Comparison of ENCODE assay signal across 10 cellular contexts in the genomic region with DNA sequence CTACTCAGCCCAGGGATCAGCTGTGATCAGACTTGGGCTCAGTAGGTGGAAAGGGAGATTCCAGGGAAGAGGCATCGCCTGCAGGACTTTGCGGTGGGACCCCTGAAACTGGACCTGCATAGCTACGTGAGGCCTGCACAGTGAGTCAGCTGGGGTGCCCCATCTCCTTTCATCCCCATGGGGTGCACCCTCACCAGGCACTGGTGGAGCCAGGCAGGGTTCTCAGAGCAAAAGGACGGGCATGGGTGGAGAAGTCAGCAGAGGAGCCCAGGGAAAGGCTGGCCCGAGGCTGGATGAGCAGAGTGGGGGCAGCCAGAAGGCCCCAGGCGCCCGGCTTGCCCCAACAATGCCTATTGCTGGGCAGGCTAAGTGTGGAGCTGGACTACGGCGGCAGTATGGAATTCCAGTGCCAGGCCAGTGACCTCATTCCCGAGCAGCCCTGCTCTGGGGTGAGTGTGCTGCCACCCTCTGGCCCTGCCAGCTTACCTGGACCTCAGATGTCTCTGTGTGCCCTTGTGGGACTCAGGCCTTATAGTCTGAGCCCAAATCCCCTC. TPM values are rescaled to one million over a fixed set of nuclear protein-coding genes. Genes with fewer than 3 reads are reported as not detected.
A peak's percentile ranks its signal among the peaks of the same experiment; 100 is the strongest.
DNase-seq lines count a peak whose midpoint lies in the region; ATAC-seq and TF ChIP-seq lines count a peak whose summit lies in the region.
"Had no signal": no experiment of that assay in that cellular context is flagged by ENCODE, and none has a peak within 500 bp of the region (broad histone marks: within the 10 kb centered on the region; RNA-seq: fewer than 3 reads in every experiment).

No MANE protein-coding gene starts in this region.

- H3K9ac ChIP-seq in HCT116 (ENCODE audit: low read length) = no peak overlapping the region

- no peaks in the 10 kb centered on the region for H4K20me1 ChIP-seq in HCT116 (ENCODE audit: insufficient read depth)

- ATAC-seq in HCT116 = peak; percentile 21
- peak; percentile 86 for ATAC-seq in left ventricle myocardium superior
- ATAC-seq in psoas muscle = peak; percentile 69 to 86 (median 84)
- no peak for ATAC-seq in HG02938 (IDR thresholded peaks at IDR 0.05; ENCODE audit: unreplicated experiment)

- no peaks in the 10 kb centered on the region for H3K9me3 ChIP-seq in HCT116 (ENCODE audit: control insufficient read depth in 1 of 2, insufficient read depth in 1 of 2, low read depth in 1 of 2, low read length in 2 of 2)
- no peaks in the 10 kb centered on the region for H3K9me3 ChIP-seq in psoas muscle
- H3K9me3 ChIP-seq: suprapubic skin had no signal

- H3K4me1 ChIP-seq in HCT116 (ENCODE audit: control insufficient read depth in 1 of 2, insufficient read depth in 2 of 2, low read length in 2 of 2) = peaks cover 5 to 11% of the 10 kb centered on the region in 2 experiments; a peak in 3 of 4 replicates
- no peaks in the 10 kb centered on the region for H3K4me1 ChIP-seq in psoas muscle
- H3K4me1 ChIP-seq: suprapubic skin had no signal

- H3K9me2 ChIP-seq in HCT116 (ENCODE audit: insufficient read depth) = no peaks in the 10 kb centered on the region

- 46 to 53% (median 47%) methylated on average over 10 of the region's 10 CpGs for WGBS in psoas muscle, 3 donors

- intact Hi-C loops in HCT116 (cut with micrococcal nuclease) = loop anchor here (5.0 to 10.0 kb wide), 4 partner anchors 142 to 725 kb away; a partner anchor contains a TSS
- intact Hi-C loops in left ventricle myocardium superior (cut with micrococcal nuclease) = no loop called here
- intact Hi-C loops in psoas muscle (cut with DNase I) = loop anchor here in 1 of 2 donors (5.0 kb wide), 1 partner anchor 685 kb away; no protein-coding TSS in a partner anchor

- no peak for TF ChIP-seq POLR2A in HCT116 (IDR thresholded peaks at IDR 0.05; ENCODE audit: borderline replicate concordance, extremely low read depth, insufficient read depth, insufficient read length)

- no peak for TF ChIP-seq RAD21 in HCT116 (IDR thresholded peaks at IDR 0.05; ENCODE audit: low read depth)

- DNase-seq in HCT116 (ENCODE audit: low read depth, low spot score) (no peak), SW480 (ENCODE audit: low spot score) (peak; percentile 37), left ventricle myocardium superior (peak; percentile 64), psoas muscle (peak in 1 of 2 donors; percentile 23), NCI-H510A treated with DMSO at 0.1 percent for 48 hours (lab: John Stamatoyannopoulos, UW) (no peak), GF-D8 (lab: John Stamatoyannopoulos, UW) (no peak), NCI-H128 (lab: John Stamatoyannopoulos, UW; ENCODE audit: unreplicated experiment) (no peak)
- DNase-seq: NCI-H526 treated with DMSO at 0.1 percent for 48 hours had no signal

- H3K4me2 ChIP-seq in HCT116 (ENCODE audit: low read length) = no peak overlapping the region

- H3K4me3 ChIP-seq in HCT116 (replicated peaks in 1 of 2; ENCODE audit: low read depth in 1 of 2, low read length in 2 of 2) = no peak overlapping the region
- H3K4me3 ChIP-seq in psoas muscle = no peak overlapping the region
- H3K4me3 ChIP-seq: suprapubic skin had no signal

- no TSS peak for BruUV-seq in HCT116 (replicated peaks; lab: Mats Ljungman, UMichigan)

- no peaks in the 10 kb centered on the region for H3K79me2 ChIP-seq in HCT116 (ENCODE audit: insufficient read depth, low read length)

- H2AFZ ChIP-seq in HCT116 (ENCODE audit: low read depth, low read length, poor library complexity, severe bottlenecking) = no peak overlapping the region

- H3K36me3 ChIP-seq in HCT116 (ENCODE audit: control insufficient read depth in 1 of 2, insufficient read depth in 2 of 2, low read length in 2 of 2) (no peaks in the 10 kb centered on the region; a peak in 1 of 4 replicates), psoas muscle (ENCODE audit: insufficient read depth in 1 of 2, low read depth in 1 of 2) (peaks cover 0 to 28% of the 10 kb centered on the region in 2 donors)

- POLR2A ChIA-PET in HCT116 (lab: Charles Lee) = interaction anchor here (0.7 kb wide), 1 partner anchor 115 kb away, joined by 4 read pairs; no protein-coding TSS in a partner anchor

- RAD21 ChIA-PET in HCT116 (lab: Charles Lee; ENCODE audit: low non-redundant PET in 1 of 2, low total read pairs in 2 of 2, uncharacterized antibody in 2 of 2, unreplicated experiment in 2 of 2) = no interaction called here

- CTCF ChIA-PET in HCT116 (lab: Charles Lee) = interaction anchor here (0.6 to 2.5 kb wide), 8 partner anchors 9 to 530 kb away, joined by 3 to 7 read pairs (median 4); a partner anchor contains a TSS

- TF ChIP-seq CTCF in HCT116 (IDR thresholded peaks at IDR 0.05 in 2 of 3, conservative IDR thresholded peaks at IDR 0.05 in 1 of 3; ENCODE audit: borderline replicate concordance in 1 of 3, insufficient read depth in 1 of 3, low read depth in 2 of 3, low read length in 2 of 3) (no peak), psoas muscle (IDR thresholded peaks at IDR 0.05) (peak; percentile 8)

- no peaks in the 10 kb centered on the region for H3K27me3 ChIP-seq in HCT116 (ENCODE audit: insufficient read depth, low read length)
- H3K27me3 ChIP-seq in psoas muscle (ENCODE audit: insufficient read depth in 3 of 3, low read length in 2 of 3) = no peaks in the 10 kb centered on the region
- H3K27me3 ChIP-seq: suprapubic skin had no signal

- H3K27ac ChIP-seq in HCT116 (ENCODE audit: low read depth, low read length) (no peak overlapping the region), psoas muscle (no peak overlapping the region)
- H3K27ac ChIP-seq: suprapubic skin had no signal

TF ChIP-seq in HCT116, 20 proteins besides CTCF, POLR2A, EP300 and RAD21:
- TF ChIP-seq SP1 (IDR thresholded peaks at IDR 0.05; ENCODE audit: low read depth) (no peak), YY1 (IDR thresholded peaks at IDR 0.05; ENCODE audit: extremely low read depth, insufficient replicate concordance, low read depth, low read length) (no peak), POLR2AphosphoS5 (IDR thresholded peaks at IDR 0.05; ENCODE audit: low read depth, low read length) (no peak), EGR1 (IDR thresholded peaks at IDR 0.05; ENCODE audit: low read depth) (no peak), FOSL1 (IDR thresholded peaks at IDR 0.05; ENCODE audit: low read depth) (no peak), JUND (IDR thresholded peaks at IDR 0.05) (no peak)
- TF ChIP-seq, protein P1, sequence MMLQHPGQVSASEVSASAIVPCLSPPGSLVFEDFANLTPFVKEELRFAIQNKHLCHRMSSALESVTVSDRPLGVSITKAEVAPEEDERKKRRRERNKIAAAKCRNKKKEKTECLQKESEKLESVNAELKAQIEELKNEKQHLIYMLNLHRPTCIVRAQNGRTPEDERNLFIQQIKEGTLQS (IDR thresholded peaks at IDR 0.05) = no peak
- TF ChIP-seq, protein P2, sequence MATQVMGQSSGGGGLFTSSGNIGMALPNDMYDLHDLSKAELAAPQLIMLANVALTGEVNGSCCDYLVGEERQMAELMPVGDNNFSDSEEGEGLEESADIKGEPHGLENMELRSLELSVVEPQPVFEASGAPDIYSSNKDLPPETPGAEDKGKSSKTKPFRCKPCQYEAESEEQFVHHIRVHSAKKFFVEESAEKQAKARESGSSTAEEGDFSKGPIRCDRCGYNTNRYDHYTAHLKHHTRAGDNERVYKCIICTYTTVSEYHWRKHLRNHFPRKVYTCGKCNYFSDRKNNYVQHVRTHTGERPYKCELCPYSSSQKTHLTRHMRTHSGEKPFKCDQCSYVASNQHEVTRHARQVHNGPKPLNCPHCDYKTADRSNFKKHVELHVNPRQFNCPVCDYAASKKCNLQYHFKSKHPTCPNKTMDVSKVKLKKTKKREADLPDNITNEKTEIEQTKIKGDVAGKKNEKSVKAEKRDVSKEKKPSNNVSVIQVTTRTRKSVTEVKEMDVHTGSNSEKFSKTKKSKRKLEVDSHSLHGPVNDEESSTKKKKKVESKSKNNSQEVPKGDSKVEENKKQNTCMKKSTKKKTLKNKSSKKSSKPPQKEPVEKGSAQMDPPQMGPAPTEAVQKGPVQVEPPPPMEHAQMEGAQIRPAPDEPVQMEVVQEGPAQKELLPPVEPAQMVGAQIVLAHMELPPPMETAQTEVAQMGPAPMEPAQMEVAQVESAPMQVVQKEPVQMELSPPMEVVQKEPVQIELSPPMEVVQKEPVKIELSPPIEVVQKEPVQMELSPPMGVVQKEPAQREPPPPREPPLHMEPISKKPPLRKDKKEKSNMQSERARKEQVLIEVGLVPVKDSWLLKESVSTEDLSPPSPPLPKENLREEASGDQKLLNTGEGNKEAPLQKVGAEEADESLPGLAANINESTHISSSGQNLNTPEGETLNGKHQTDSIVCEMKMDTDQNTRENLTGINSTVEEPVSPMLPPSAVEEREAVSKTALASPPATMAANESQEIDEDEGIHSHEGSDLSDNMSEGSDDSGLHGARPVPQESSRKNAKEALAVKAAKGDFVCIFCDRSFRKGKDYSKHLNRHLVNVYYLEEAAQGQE (IDR thresholded peaks at IDR 0.05; ENCODE audit: low read depth) = no peak

RNA-seq across cellular contexts. Expression of a gene that starts 19.7 kb away (rescaled TPM):
- total RNA-seq in HCT116 (2021; ENCODE audit: unreplicated experiment) (49.0 TPM), left ventricle myocardium superior (107 TPM), psoas muscle (10 to 100 TPM; 34.9 to 48.6 (median 40.7) TPM)
- 44.2 and 46.8 TPM in 2 replicates for polyA plus RNA-seq in HCT116 (2012)
- polyA plus RNA-seq in psoas muscle = 10 to 100 TPM; 23.6 to 52.2 (median 28.6) TPM

RNA-seq across cellular contexts. Expression of a gene that starts 21.2 kb away (rescaled TPM):
- total RNA-seq in HCT116 (2021; ENCODE audit: unreplicated experiment) (14.8 TPM), left ventricle myocardium superior (7.5 TPM), psoas muscle (1 to 10 TPM; 3.8 to 6.0 (median 4.6) TPM)
- 14.3 and 14.4 TPM in 2 replicates for polyA plus RNA-seq in HCT116 (2012)
- 1 to 10 TPM; 2.9 to 7.0 (median 3.0) TPM for polyA plus RNA-seq in psoas muscle

RNA-seq across cellular contexts. Expression of a gene that starts 48.1 kb away (rescaled TPM):
- total RNA-seq in HCT116 (2021; ENCODE audit: unreplicated experiment) = 35.1 TPM
- polyA plus RNA-seq in HCT116 (2012) = 16.8 and 18.9 TPM in 2 replicates
- total RNA-seq in left ventricle myocardium superior = 22.4 TPM
- total RNA-seq in psoas muscle = 10 to 100 TPM; 30.6 to 60.1 (median 47.7) TPM
- polyA plus RNA-seq in psoas muscle = 10 to 100 TPM; 26.4 to 59.6 (median 47.4) TPM

Comparison
In these comparisons a context has a peak if more than half of its experiments do, and no peak if none do; other contexts are left out.
1. DNase-seq: peak in SW480 (single experiment) and left ventricle myocardium superior (single experiment); none in HCT116 (single experiment), NCI-H510A treated with DMSO at 0.1 percent for 48 hours (single experiment), GF-D8 (single experiment) and NCI-H128 (single experiment).